1 cellular context compared by ENCODE assay signal in genomic region chr20:312067-312466, GRCh38.
TF ChIP-seq lines count a peak whose summit lies in the region.

No MANE protein-coding gene starts in this region.

TF ChIP-seq in IMR-90, 13 proteins besides CTCF, POLR2A, EP300 and RAD21:
- TF ChIP-seq CEBPB (IDR thresholded peaks at IDR 0.05; ENCODE audit: low read depth, low read length) (peak; percentile 61), NFE2L2 (IDR thresholded peaks at IDR 0.05; ENCODE audit: low read depth, low read length) (no peak)
